Comparison of ENCODE assay signal across 8 cellular contexts in the genomic region with DNA sequence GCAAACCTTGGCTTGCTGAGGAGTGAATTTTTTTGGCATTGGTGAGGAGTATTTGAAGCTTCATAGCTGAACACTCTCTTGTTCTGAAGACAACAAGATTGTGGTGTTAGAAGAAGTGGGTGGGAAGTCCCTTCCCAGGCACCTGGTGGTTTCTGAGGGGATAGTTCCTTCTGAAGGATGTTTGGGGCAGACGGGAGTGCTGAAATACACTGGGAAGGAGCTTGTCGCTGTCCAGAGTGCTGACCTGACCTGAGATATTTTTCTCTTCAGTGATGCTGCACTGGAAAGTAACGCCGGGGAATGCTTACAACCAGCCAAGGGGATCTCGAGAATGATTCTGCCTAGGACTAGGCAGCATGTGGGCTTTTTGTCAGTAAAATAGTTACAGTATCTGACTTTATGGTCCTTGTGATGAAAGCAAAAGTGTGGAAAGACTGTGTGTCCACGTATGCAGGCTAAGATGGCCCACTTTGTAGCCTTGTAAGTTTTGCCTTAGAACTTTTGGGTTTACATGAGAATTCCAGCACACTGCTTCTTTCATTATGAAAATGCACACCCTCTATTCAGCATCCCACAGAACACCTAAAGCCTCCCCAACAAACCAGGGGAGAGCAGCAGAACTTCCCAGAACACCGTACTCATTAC. TPM values are rescaled to one million over a fixed set of nuclear protein-coding genes. Genes with fewer than 3 reads are reported as not detected.
DNase-seq lines count a peak whose midpoint lies in the region; ATAC-seq and TF ChIP-seq lines count a peak whose summit lies in the region.

No MANE protein-coding gene starts in this region.

- H3K4me1 ChIP-seq in NT2/D1 (ENCODE audit: insufficient read depth, insufficient read length) (peaks cover 5% of the 10 kb centered on the region), colonic mucosa (no peaks in the 10 kb centered on the region)

- TF ChIP-seq CTCF in GM13977 (IDR thresholded peaks at IDR 0.05; ENCODE audit: extremely low read depth, insufficient read depth, missing control alignments) = no peak
- TF ChIP-seq CTCF in colonic mucosa (IDR thresholded peaks at IDR 0.05) = no peak

- H3K27ac ChIP-seq in colonic mucosa = no peak overlapping the region

- DNase-seq in GM13977 (ENCODE audit: low spot score) = peak; percentile 47
- peak; percentile 82 for DNase-seq in NT2/D1 (ENCODE audit: low read depth, low spot score)
- DNase-seq in colonic mucosa = peak; percentile 40
- peak; percentile 74 for DNase-seq in myocyte (ENCODE audit: low read depth)
- no peak for DNase-seq in NCI-H446 (lab: John Stamatoyannopoulos, UW)
- DNase-seq in activated effector memory CD4-positive, alpha-beta T cell treated with anti-CD3 and anti-CD28 coated beads, Interleukin-2, amount 50 U/mL, for 16 hours = no peak

- H3K4me3 ChIP-seq in NT2/D1 (ENCODE audit: insufficient read length, low read depth) (no peak overlapping the region), colonic mucosa (no peak overlapping the region)

- H3K9ac ChIP-seq in NT2/D1 (ENCODE audit: insufficient read length, low read depth) = no peak overlapping the region
- H3K9ac ChIP-seq in colonic mucosa (ENCODE audit: low read depth in 2 of 2, low read length in 2 of 2) = no peak overlapping the region

- H3K9me3 ChIP-seq in NT2/D1 (ENCODE audit: insufficient read depth, low read length) (no peaks in the 10 kb centered on the region), colonic mucosa (no peaks in the 10 kb centered on the region)

- H3K27me3 ChIP-seq in NT2/D1 (ENCODE audit: insufficient read depth, insufficient read length) = peaks cover 4% of the 10 kb centered on the region
- H3K27me3 ChIP-seq in colonic mucosa = no peaks in the 10 kb centered on the region

- intact Hi-C loops in colonic mucosa (cut with DNase I) = no loop called here

- ATAC-seq in HG03280 (IDR thresholded peaks at IDR 0.05; ENCODE audit: unreplicated experiment) (no peak), HG03378 (IDR thresholded peaks at IDR 0.05; ENCODE audit: unreplicated experiment) (no peak)

- H3K36me3 ChIP-seq in NT2/D1 (ENCODE audit: insufficient read depth, insufficient read length, low read length) (no peaks in the 10 kb centered on the region), colonic mucosa (no peaks in the 10 kb centered on the region)

- in situ Hi-C loops in GM13977 (cut with MboI; ENCODE audit: low pct_unique_long_range_greater_than_20kb, low sequenced_read_pairs, unreplicated experiment) = no loop called here

RNA-seq across cellular contexts. Expression of gene NFASC, which starts 33.1 kb away (rescaled TPM):
- 10 to 100 TPM; 12.1 to 13.9 TPM for total RNA-seq in colonic mucosa
- total RNA-seq in myocyte = 0.80 and 1.1 TPM in 2 replicates
- 5.3 TPM for polyA plus RNA-seq in myocyte (2012)

Comparison
In these comparisons a context has a peak if more than half of its experiments do, and no peak if none do; other contexts are left out.
1. DNase-seq: peak in GM13977 (single experiment), NT2/D1 (single experiment), colonic mucosa (single experiment) and myocyte (single experiment); none in NCI-H446 (0 of 2) and activated effector memory CD4-positive, alpha-beta T cell treated with anti-CD3 and anti-CD28 coated beads, Interleukin-2, amount 50 U/mL, for 16 hours (single experiment).